10 cellular contexts compared by ENCODE assay signal in genomic region chr2:128305555-128306080, GRCh38. TPM values are rescaled to one million over a fixed set of nuclear protein-coding genes. Genes with fewer than 3 reads are reported as not detected.
A peak's percentile ranks its signal among the peaks of the same experiment; 100 is the strongest.
DNase-seq lines count a peak whose midpoint lies in the region; ATAC-seq, FAIRE-seq and TF ChIP-seq lines count a peak whose summit lies in the region.
"Had no signal": no experiment of that assay in that cellular context is flagged by ENCODE, and none has a peak within 500 bp of the region (broad histone marks: within the 10 kb centered on the region; RNA-seq: fewer than 3 reads in every experiment).

No MANE protein-coding gene starts in this region.

- peak overlapping the region; percentile 70 for H2BK20ac ChIP-seq in IMR-90 (ENCODE audit: low read depth, low read length)

- H2AFZ ChIP-seq in IMR-90 (replicated peaks; ENCODE audit: low read length, poor library complexity): peak overlapping the region; percentile 36
- H2AFZ ChIP-seq in GM12878 (ENCODE audit: control insufficient read depth, low read depth, low read length): no peak overlapping the region

- intact Hi-C loops in IMR-90 (cut with micrococcal nuclease) (loop anchor here (1.0 to 2.0 kb wide), 2 partner anchors 69 to 126 kb away; no protein-coding TSS in a partner anchor), GM12878 (cut with micrococcal nuclease; ENCODE audit: unreplicated experiment) (no loop called here)

- SMC1A ChIA-PET in GM12878 (lab: Charles Lee; ENCODE audit: uncharacterized antibody, unreplicated experiment): no interaction called here

- peak overlapping the region; percentile 47 for H3K4me2 ChIP-seq in IMR-90 (ENCODE audit: low read depth, low read length)
- no peak overlapping the region for H3K4me2 ChIP-seq in GM12878 (ENCODE audit: control insufficient read depth, insufficient read depth)

- H4K20me1 ChIP-seq in IMR-90 (ENCODE audit: insufficient read depth, low read length): peaks cover 73% of the 10 kb centered on the region
- H4K20me1 ChIP-seq in GM12878 (ENCODE audit: control insufficient read depth, insufficient read depth): no peaks in the 10 kb centered on the region; the same call in 1 of the 2 replicates

- peak overlapping the region; percentile 89 for H3K14ac ChIP-seq in IMR-90 (replicated peaks; ENCODE audit: low read depth, low read length)

- BruUV-seq in IMR-90 (replicated peaks; lab: Mats Ljungman, UMichigan): no TSS peak
- no TSS peak for BruUV-seq in GM12878 (replicated peaks; lab: Mats Ljungman, UMichigan)

- H3K4ac ChIP-seq in IMR-90 (ENCODE audit: low read depth, low read length): peak overlapping the region; percentile 99

- H3K18ac ChIP-seq in IMR-90 (ENCODE audit: low read depth, low read length): peak overlapping the region; percentile 87

- TF ChIP-seq POLR2A in IMR-90 (IDR thresholded peaks at IDR 0.05; ENCODE audit: low read depth, low read length) (peak; percentile 22; the same call in 1 of the 2 replicates), GM12878 (IDR thresholded peaks at IDR 0.05; ENCODE audit: low read depth, low read length) (no peak)

- CTCF ChIA-PET in IMR-90 (lab: Yijun Ruan, JAX) (interaction anchor here (0.6 to 1.8 kb wide), 6 partner anchors 11 to 189 kb away, joined by 3 to 5 read pairs (median 4); no protein-coding TSS in a partner anchor), GM12878 (lab: Yijun Ruan, JAX) (no interaction called here)

- H3K36me3 ChIP-seq in IMR-90 (ENCODE audit: control insufficient read depth, insufficient read depth, low read length) (peaks cover 45% of the 10 kb centered on the region), GM12878 (ENCODE audit: control insufficient read depth in 2 of 2, insufficient read depth in 2 of 2, low read length in 1 of 2) (peaks cover 0 to 2% of the 10 kb centered on the region in 2 experiments; a peak in 2 of 4 replicates), muscle layer of colon (ENCODE audit: insufficient read depth, low read length) (no peaks in the 10 kb centered on the region)
- H3K36me3 ChIP-seq: neutrophil had no signal

- H3K4me1 ChIP-seq in IMR-90 (ENCODE audit: control insufficient read depth, insufficient read depth, low read length): peaks cover 81% of the 10 kb centered on the region
- H3K4me1 ChIP-seq in GM12878 (ENCODE audit: control insufficient read depth, insufficient read depth, low read length): peaks cover 7% of the 10 kb centered on the region
- H3K4me1 ChIP-seq in muscle layer of colon (ENCODE audit: insufficient read depth, low read length): peaks cover 98% of the 10 kb centered on the region

- dilution Hi-C loops in IMR-90 (cut with HindIII; ENCODE audit: low sequenced_read_pairs, unreplicated experiment): no loop called here

- no CpG with 5 or more reads among the region's 11 CpGs for WGBS in IMR-90 (ENCODE audit: extremely low coverage in 2 of 2, insufficient read length in 1 of 2), 2 experiments
- WGBS in GM12878 (ENCODE audit: insufficient coverage, insufficient replicate concordance, low lambda C conversion rate, missing lambda C conversion rate): 27% methylated on average over 9 of the region's 11 CpGs

- no peaks in the 10 kb centered on the region; the same call in 1 of the 2 replicates for H3K79me2 ChIP-seq in GM12878 (ENCODE audit: control insufficient read depth, insufficient read depth, low read length)

- H2BK120ac ChIP-seq in IMR-90 (ENCODE audit: low read depth, low read length): peak overlapping the region; percentile 99

- H3K27me3 ChIP-seq in IMR-90 (ENCODE audit: control insufficient read depth, insufficient read depth, low read length) (no peaks in the 10 kb centered on the region), GM12878 (replicated peaks in 1 of 2; ENCODE audit: control insufficient read depth in 2 of 2, insufficient read depth in 2 of 2, low read length in 1 of 2) (no peaks in the 10 kb centered on the region), muscle layer of colon (ENCODE audit: control insufficient read depth in 1 of 2, insufficient read depth in 2 of 2, low read length in 2 of 2) (no peaks in the 10 kb centered on the region)
- H3K27me3 ChIP-seq: neutrophil had no signal

- TF ChIP-seq EP300 in GM12878 (IDR thresholded peaks at IDR 0.05; ENCODE audit: borderline replicate concordance in 1 of 2, control insufficient read depth in 1 of 2, low read depth in 2 of 2, low read length in 2 of 2): no peak

- ATAC-seq in IMR-90 (ENCODE audit: low read depth) (peak; percentile 0), GM12878 (peak; percentile 78), HG02588 (IDR thresholded peaks at IDR 0.05; ENCODE audit: unreplicated experiment) (no peak)

- no peak for FAIRE-seq in GM12878 (lab: Jason Lieb, UNC)
- FAIRE-seq in RCC 7860 (lab: Jason Lieb, UNC): no peak

- in situ Hi-C loops in IMR-90 (cut with MboI; ENCODE audit: low sequenced_read_pairs) (loop anchor here (5.0 to 25.0 kb wide), 2 partner anchors 123 to 418 kb away; partner anchors contain the start of gene AMMECR1L), GM12878 (cut with MboI) (no loop called here)

- H3K9me3 ChIP-seq in IMR-90 (ENCODE audit: control insufficient read depth, insufficient read depth, low read length): no peaks in the 10 kb centered on the region
- no peaks in the 10 kb centered on the region for H3K9me3 ChIP-seq in GM12878 (replicated peaks; ENCODE audit: control insufficient read depth, insufficient read depth, low read length)
- H3K9me3 ChIP-seq in muscle layer of colon (ENCODE audit: low read length): no peaks in the 10 kb centered on the region
- H3K9me3 ChIP-seq: neutrophil had no signal

- H3K4me3 ChIP-seq in IMR-90 (ENCODE audit: insufficient read depth, low read depth, low read length): no peak overlapping the region
- H3K4me3 ChIP-seq in GM12878: no peak overlapping the region
- peak overlapping the region in 1 of 2 donors; percentile 37 for H3K4me3 ChIP-seq in muscle layer of colon (ENCODE audit: low read depth in 1 of 2, low read length in 2 of 2)

- peak overlapping the region; percentile 93 for H3K56ac ChIP-seq in IMR-90 (ENCODE audit: extremely low read depth, insufficient read depth, low read length)

- TF ChIP-seq RAD21 in IMR-90 (IDR thresholded peaks at IDR 0.05; ENCODE audit: low read length) (no peak), GM12878 (IDR thresholded peaks at IDR 0.05; ENCODE audit: insufficient read depth, low read depth, low read length) (no peak)

- RAD21 ChIA-PET in GM12878 (lab: Charles Lee; ENCODE audit: unreplicated experiment): no interaction called here

- H4K5ac ChIP-seq in IMR-90 (ENCODE audit: low read depth, low read length): peak overlapping the region; percentile 88

- DNase-seq in DMS 273 (lab: John Stamatoyannopoulos, UW; ENCODE audit: unreplicated experiment) (peak; percentile 95), DMS 273 treated with DMSO at 0.1 percent for 48 hours (lab: John Stamatoyannopoulos, UW) (no peak), IMR-90 (peak; percentile 75), GM12878 (ENCODE audit: low read depth, low spot score) (no peak), RCC 7860 (ENCODE audit: low spot score) (no peak)
- DNase-seq in activated CD4-positive, alpha-beta T cell treated with anti-CD3 and anti-CD28 coated beads, Interleukin-2, amount 50 U/mL, for 48 hours: no peak

- H4K8ac ChIP-seq in IMR-90 (ENCODE audit: low read depth in 2 of 2, low read length in 2 of 2): peak overlapping the region; percentile 89 to 95

- peaks cover 61% of the 10 kb centered on the region for H3K9me1 ChIP-seq in IMR-90 (ENCODE audit: insufficient read depth, low read length)

- H3K79me1 ChIP-seq in IMR-90 (ENCODE audit: low read depth in 1 of 2, low read length in 2 of 2): peaks cover 41 to 92% of the 10 kb centered on the region in 2 experiments

- peak overlapping the region; percentile 56 for H2AK9ac ChIP-seq in IMR-90 (replicated peaks; ENCODE audit: low read depth, low read length, poor library complexity)

- H3K23ac ChIP-seq in IMR-90 (ENCODE audit: low read depth, low read length): peak overlapping the region; percentile 92

- peak overlapping the region; percentile 99 for H4K91ac ChIP-seq in IMR-90 (ENCODE audit: insufficient read depth, low read depth, low read length)

- H2AK5ac ChIP-seq in IMR-90 (ENCODE audit: low read depth, low read length): peak overlapping the region; percentile 92

- H3K27ac ChIP-seq in IMR-90 (ENCODE audit: insufficient read depth, low read length): peak overlapping the region; percentile 95
- H3K27ac ChIP-seq in GM12878 (ENCODE audit: control insufficient read depth, insufficient read depth): no peak overlapping the region
- H3K27ac ChIP-seq in muscle layer of colon (ENCODE audit: low read depth, low read length): peak overlapping the region; percentile 88
- H3K27ac ChIP-seq: 22Rv1, neutrophil had no signal

- no peak for TF ChIP-seq CTCF in IMR-90 (conservative IDR thresholded peaks at IDR 0.05; ENCODE audit: low read depth, low read length)
- TF ChIP-seq CTCF in GM12878 (IDR thresholded peaks at IDR 0.05 in 2 of 3, conservative IDR thresholded peaks at IDR 0.05 in 1 of 3; ENCODE audit: control insufficient read depth in 2 of 3, extremely low read depth in 1 of 3, insufficient read depth in 1 of 3, low read depth in 3 of 3, low read length in 3 of 3): no peak

- peak overlapping the region; percentile 61; the same call in 2 of the 3 replicates for H2BK15ac ChIP-seq in IMR-90 (ENCODE audit: low read depth, low read length)

- H2BK5ac ChIP-seq in IMR-90 (ENCODE audit: low read depth, low read length, poor library complexity, severe bottlenecking): peak overlapping the region; percentile 99

- H3K9ac ChIP-seq in IMR-90 (ENCODE audit: low read depth, low read length) (peak overlapping the region; percentile 80), GM12878 (ENCODE audit: control insufficient read depth, insufficient read depth, low read length) (no peak overlapping the region), muscle layer of colon (ENCODE audit: low read length) (peak overlapping the region; percentile 54)

- POLR2A ChIA-PET in IMR-90 (lab: Charles Lee; ENCODE audit: unreplicated experiment): interaction anchor here (0.6 to 1.0 kb wide), 4 partner anchors 10 to 1873 kb away, joined by 3 to 4 read pairs (median 3); no protein-coding TSS in a partner anchor
- POLR2A ChIA-PET in GM12878 (lab: Charles Lee): no interaction called here

RNA-seq across cellular contexts. Expression of gene HS6ST1, which starts 13.1 kb away (rescaled TPM):
- 29.7 and 29.9 TPM in 2 replicates for total RNA-seq in IMR-90 (2012; rRNA removed)
- polyA plus RNA-seq in IMR-90 (2012; rRNA removed): 36.9 and 39.7 TPM in 2 replicates
- polyA plus RNA-seq in IMR-90 (2012; cell fraction: cytosol; rRNA removed): 22.1 and 48.3 TPM in 2 replicates
- polyA plus RNA-seq in IMR-90 (2012; cell fraction: nucleus; rRNA removed; ENCODE audit: low replicate concordance): 21.0 and 34.4 TPM in 2 replicates
- total RNA-seq in GM12878 (2013; cell fraction: nucleolus; rRNA removed): 14.4 and 19.3 TPM in 2 replicates
- 13.3 and 16.3 TPM in 2 replicates for total RNA-seq in GM12878 (2014; rRNA removed)
- 6.0 and 7.1 TPM in 2 replicates for total RNA-seq in GM12878 (2014; rRNA removed; fragmentation: Illumina TruSeq; extraction: Trizol)
- 17.0 and 17.4 TPM in 2 replicates for total RNA-seq in GM12878 (2021)
- polyA plus RNA-seq in GM12878 (2011; ENCODE audit: low read depth): 1.7 TPM
- polyA plus RNA-seq in GM12878 (2011; rRNA removed): 1.7 and 3.1 TPM in 2 replicates
- polyA plus RNA-seq in GM12878 (2011; cell fraction: cytosol; rRNA removed): 6.2 and 9.8 TPM in 2 replicates
- polyA plus RNA-seq in GM12878 (2011; cell fraction: nucleus; rRNA removed): 4.1 and 8.6 TPM in 2 replicates
- 3.9 and 4.2 TPM in 2 replicates for polyA plus RNA-seq in GM12878 (2012)
- polyA plus RNA-seq in GM12878 (2014; fragmentation: Illumina TruSeq; extraction: Trizol): 1.7 and 6.2 TPM in 2 replicates
- under 1 TPM; 0.48 to 0.75 TPM for polyA plus RNA-seq in GM12878 (2014; fragmentation: Nextera tagmentation; extraction: Ambion mirVana)
- 12.6 and 12.8 TPM in 2 replicates for polyA plus RNA-seq in GM12878 (2014; rRNA removed)
- polyA plus RNA-seq in GM12878 (2016; fragmentation: Nextera tagmentation; extraction: Ambion mirVana): 1 to 10 TPM; 2.2 TPM
- 5.3 and 10.3 TPM in 2 replicates for polyA minus RNA-seq in GM12878 (2011; rRNA and poly(A)+ RNA removed)
- polyA minus RNA-seq in GM12878 (2011; cell fraction: cytosol; rRNA and poly(A)+ RNA removed): 4.7 and 6.3 TPM in 2 replicates
- polyA minus RNA-seq in GM12878 (2011; cell fraction: nucleus; rRNA and poly(A)+ RNA removed): 10.2 and 28.1 TPM in 2 replicates

Comparison
In these comparisons a context has a peak if more than half of its experiments do, and no peak if none do; other contexts are left out.
1. DNase-seq: peak in DMS 273 (single experiment) and IMR-90 (single experiment); none in DMS 273 treated with DMSO at 0.1 percent for 48 hours (single experiment), GM12878 (single experiment), RCC 7860 (single experiment) and activated CD4-positive, alpha-beta T cell treated with anti-CD3 and anti-CD28 coated beads, Interleukin-2, amount 50 U/mL, for 48 hours (0 of 2).